15 cellular contexts compared by ENCODE assay signal in genomic region chr2:38430196-38430595, GRCh38. TPM values are rescaled to one million over a fixed set of nuclear protein-coding genes. Genes with fewer than 3 reads are reported as not detected.
DNase-seq lines count a peak whose midpoint lies in the region; ATAC-seq and TF ChIP-seq lines count a peak whose summit lies in the region.
"Had no signal": no experiment of that assay in that cellular context is flagged by ENCODE, and none has a peak within 500 bp of the region (broad histone marks: within the 10 kb centered on the region; RNA-seq: fewer than 3 reads in every experiment).

No MANE protein-coding gene starts in this region.

- H3K18ac ChIP-seq in mesendoderm (ENCODE audit: low read length), result peak overlapping the region; percentile 45

- no peak overlapping the region for H4K8ac ChIP-seq in mesendoderm (ENCODE audit: low read depth, low read length)

- H3K79me2 ChIP-seq in mesendoderm (ENCODE audit: control insufficient read depth, insufficient read depth, low read length), result no peaks in the 10 kb centered on the region

- H3K4me3 ChIP-seq in mesendoderm (ENCODE audit: low read length), result no peak overlapping the region
- no peak overlapping the region for H3K4me3 ChIP-seq in thyroid gland (replicated peaks in 1 of 3)
- H3K4me3 ChIP-seq: BLaER1, GM12878 had no signal

- no peaks in the 10 kb centered on the region for H3K27me3 ChIP-seq in mesendoderm (ENCODE audit: insufficient read depth, low read length, poor library complexity)
- no peaks in the 10 kb centered on the region for H3K27me3 ChIP-seq in thyroid gland
- H3K27me3 ChIP-seq: BLaER1 had no signal

- H3K36me3 Mint-ChIP-seq in chondrocyte (ENCODE audit: low read depth), result no peaks in the 10 kb centered on the region
- H3K36me3 Mint-ChIP-seq: CD8-positive, alpha-beta memory T cell had no signal

- intact Hi-C loops in thyroid gland (cut with DNase I), result no loop called here

- H3K36me3 ChIP-seq in mesendoderm (ENCODE audit: control insufficient read depth, insufficient read depth, low read length) (no peaks in the 10 kb centered on the region), thyroid gland (no peaks in the 10 kb centered on the region)
- H3K36me3 ChIP-seq: BLaER1 had no signal

- no CpG with 5 or more reads among the region's 7 CpGs for WGBS in mesendoderm (ENCODE audit: extremely low coverage, insufficient coverage, low lambda C conversion rate)
- 90% methylated on average over 7 of the region's 7 CpGs for WGBS in thyroid gland, 2 donors

- peaks cover 59% of the 10 kb centered on the region for H3K4me1 Mint-ChIP-seq in chondrocyte (ENCODE audit: low read depth)
- H3K4me1 Mint-ChIP-seq: CD8-positive, alpha-beta memory T cell; IgD-negative memory B cell had no signal

- peak overlapping the region; percentile 3 for H3K23ac ChIP-seq in mesendoderm (ENCODE audit: low read length)

- H3K4me3 Mint-ChIP-seq in chondrocyte (ENCODE audit: unreplicated experiment), result no peak overlapping the region
- H3K4me3 Mint-ChIP-seq: CD8-positive, alpha-beta memory T cell; IgD-negative memory B cell had no signal

- H3K27me3 Mint-ChIP-seq in chondrocyte (ENCODE audit: low read depth), result no peaks in the 10 kb centered on the region

- H2AK5ac ChIP-seq in mesendoderm (ENCODE audit: low read length), result no peak overlapping the region

- H3K56ac ChIP-seq in mesendoderm (ENCODE audit: low read length), result peak overlapping the region; percentile 34

- H3K9me3 ChIP-seq in thyroid gland, result no peaks in the 10 kb centered on the region
- H3K9me3 ChIP-seq: BLaER1 had no signal

- H4K5ac ChIP-seq in mesendoderm (ENCODE audit: low read length), result peak overlapping the region; percentile 77

- no peak overlapping the region for H3K4ac ChIP-seq in mesendoderm (ENCODE audit: low read depth, low read length)

- no peak overlapping the region for H3K9ac ChIP-seq in mesendoderm (ENCODE audit: low read length)
- H3K9ac ChIP-seq: BLaER1 had no signal

- no peak overlapping the region for H3K27ac ChIP-seq in mesendoderm (ENCODE audit: low read depth, low read length)
- peak overlapping the region in 2 of 3 donors; percentile 4 to 85 for H3K27ac ChIP-seq in thyroid gland
- H3K27ac ChIP-seq: BLaER1 had no signal

- H3K79me1 ChIP-seq in mesendoderm (ENCODE audit: low read length), result no peaks in the 10 kb centered on the region

- no peak for ATAC-seq in HG03025 (IDR thresholded peaks at IDR 0.05; ENCODE audit: low FRiP score, unreplicated experiment)
- ATAC-seq in GM21529 (IDR thresholded peaks at IDR 0.05; ENCODE audit: unreplicated experiment), result no peak
- ATAC-seq: GM12878 had no signal

- DNase-seq in ELF-1 (ENCODE audit: low read depth, low spot score), result peak; percentile 56
- DNase-seq in chondrocyte (ENCODE audit: low spot score), result no peak
- peak; percentile 73 for DNase-seq in mesendoderm
- DNase-seq in thyroid gland, result no peak
- no peak for DNase-seq in COR-L47 (lab: John Stamatoyannopoulos, UW)
- DNase-seq: 8988T; AML-193; CD8-positive, alpha-beta memory T cell; DMS 273 treated with DMSO at 0.1 percent for 48 hours; H7 had no signal

- TF ChIP-seq CTCF in chondrocyte (IDR thresholded peaks at IDR 0.05) (no peak), thyroid gland (IDR thresholded peaks at IDR 0.05) (no peak)

- peaks cover 12% of the 10 kb centered on the region for H3K4me1 ChIP-seq in mesendoderm (ENCODE audit: control insufficient read depth, low read depth, low read length)
- peaks cover 38 to 46% of the 10 kb centered on the region in 2 donors for H3K4me1 ChIP-seq in thyroid gland
- H3K4me1 ChIP-seq: BLaER1 had no signal

- peak overlapping the region; percentile 36 for H3K27ac Mint-ChIP-seq in chondrocyte (ENCODE audit: unreplicated experiment)
- H3K27ac Mint-ChIP-seq: IgD-negative memory B cell had no signal

- H2BK15ac ChIP-seq in mesendoderm (replicated peaks; ENCODE audit: low read depth), result no peak overlapping the region

- no peak overlapping the region for H3K4me2 ChIP-seq in mesendoderm (ENCODE audit: low read length)
- H3K4me2 ChIP-seq: BLaER1 had no signal

- TF ChIP-seq POLR2A in thyroid gland (IDR thresholded peaks at IDR 0.05), result no peak

- peak overlapping the region; percentile 57 for H2BK5ac ChIP-seq in mesendoderm (ENCODE audit: low read length)

- H2BK120ac ChIP-seq in mesendoderm (ENCODE audit: low read depth, low read length), result no peak overlapping the region

- no peaks in the 10 kb centered on the region for H3K9me3 Mint-ChIP-seq in chondrocyte (ENCODE audit: low read depth)
- H3K9me3 Mint-ChIP-seq: CD8-positive, alpha-beta memory T cell had no signal

RNA-seq across cellular contexts. Expression of gene ATL2, which starts 53.1 kb away (rescaled TPM):
- total RNA-seq in chondrocyte, result 30.5 to 50.2 TPM (median 34.1 TPM) in 3 replicates
- polyA plus RNA-seq in mesendoderm (2013, experiment 1 of 2), result 32.1 TPM
- polyA plus RNA-seq in mesendoderm (2013, experiment 2 of 2), result 32.4 TPM
- total RNA-seq in thyroid gland, result 100 to 1,000 TPM; 126 to 267 (median 146) TPM

Comparison
In these comparisons a context has a peak if more than half of its experiments do, and no peak if none do; other contexts are left out.
1. DNase-seq: peak in ELF-1 (single experiment) and mesendoderm (single experiment); none in chondrocyte (single experiment), thyroid gland (0 of 2) and COR-L47 (single experiment).